ENCODE assay signal across 1 cellular context in the genomic region with DNA sequence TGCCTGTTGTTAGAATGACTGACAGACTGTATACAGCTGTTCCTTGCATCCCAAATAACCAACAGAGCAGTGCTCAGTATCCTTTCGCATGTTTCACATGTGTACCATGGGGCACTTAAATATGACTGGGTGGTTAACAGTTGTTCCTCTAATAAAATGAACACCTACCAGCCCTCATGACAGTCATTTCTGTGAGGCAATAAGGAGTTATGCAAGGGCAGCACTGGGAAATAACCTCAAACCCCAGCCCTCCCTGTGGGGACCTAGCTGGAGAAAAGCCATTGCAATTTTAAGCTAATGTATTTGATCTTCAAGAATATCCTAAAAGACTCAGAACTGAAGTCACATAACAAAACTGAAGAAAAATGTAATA.
TF ChIP-seq lines count a peak whose summit lies in the region.

No MANE protein-coding gene starts in this region.

TF ChIP-seq in HepG2, 621 proteins besides CTCF, POLR2A, EP300 and RAD21:
- TF ChIP-seq ZNF101 (CRISPR knock-in tag; IDR thresholded peaks at IDR 0.05; ENCODE audit: borderline replicate concordance, low read depth) (no peak), ZBTB20 (CRISPR knock-in tag; IDR thresholded peaks at IDR 0.05; ENCODE audit: borderline replicate concordance, low read depth) (no peak), FOXA3 (CRISPR knock-in tag; IDR thresholded peaks at IDR 0.05) (no peak), NR3C1 (CRISPR knock-in tag; IDR thresholded peaks at IDR 0.05) (no peak), NFE2L2 (IDR thresholded peaks at IDR 0.05; ENCODE audit: low read length) (no peak), ZNF160 (CRISPR knock-in tag; IDR thresholded peaks at IDR 0.05) (no peak), NFATC3 (CRISPR knock-in tag; IDR thresholded peaks at IDR 0.05) (no peak), ZNF512B (CRISPR knock-in tag; IDR thresholded peaks at IDR 0.05; ENCODE audit: borderline replicate concordance) (no peak), TCF7 (IDR thresholded peaks at IDR 0.05; ENCODE audit: low read depth) (no peak), ZNF816 (CRISPR knock-in tag; IDR thresholded peaks at IDR 0.05; ENCODE audit: borderline replicate concordance) (no peak), JARID2 (CRISPR knock-in tag; IDR thresholded peaks at IDR 0.05; ENCODE audit: insufficient replicate concordance) (no peak), ZNF326 (CRISPR knock-in tag; IDR thresholded peaks at IDR 0.05; ENCODE audit: borderline replicate concordance) (no peak), FOXO1 (CRISPR knock-in tag; IDR thresholded peaks at IDR 0.05) (no peak), CBFB (CRISPR knock-in tag; IDR thresholded peaks at IDR 0.05) (no peak), EED (CRISPR knock-in tag; IDR thresholded peaks at IDR 0.05) (no peak), NFYC (CRISPR knock-in tag; IDR thresholded peaks at IDR 0.05) (no peak)
- TF ChIP-seq, protein P1, sequence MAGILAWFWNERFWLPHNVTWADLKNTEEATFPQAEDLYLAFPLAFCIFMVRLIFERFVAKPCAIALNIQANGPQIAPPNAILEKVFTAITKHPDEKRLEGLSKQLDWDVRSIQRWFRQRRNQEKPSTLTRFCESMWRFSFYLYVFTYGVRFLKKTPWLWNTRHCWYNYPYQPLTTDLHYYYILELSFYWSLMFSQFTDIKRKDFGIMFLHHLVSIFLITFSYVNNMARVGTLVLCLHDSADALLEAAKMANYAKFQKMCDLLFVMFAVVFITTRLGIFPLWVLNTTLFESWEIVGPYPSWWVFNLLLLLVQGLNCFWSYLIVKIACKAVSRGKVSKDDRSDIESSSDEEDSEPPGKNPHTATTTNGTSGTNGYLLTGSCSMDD (CRISPR knock-in tag; IDR thresholded peaks at IDR 0.05) = no peak
- TF ChIP-seq, protein P2, sequence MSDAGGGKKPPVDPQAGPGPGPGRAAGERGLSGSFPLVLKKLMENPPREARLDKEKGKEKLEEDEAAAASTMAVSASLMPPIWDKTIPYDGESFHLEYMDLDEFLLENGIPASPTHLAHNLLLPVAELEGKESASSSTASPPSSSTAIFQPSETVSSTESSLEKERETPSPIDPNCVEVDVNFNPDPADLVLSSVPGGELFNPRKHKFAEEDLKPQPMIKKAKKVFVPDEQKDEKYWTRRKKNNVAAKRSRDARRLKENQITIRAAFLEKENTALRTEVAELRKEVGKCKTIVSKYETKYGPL (CRISPR knock-in tag; IDR thresholded peaks at IDR 0.05) = no peak
